Comparison of ENCODE assay signal across 28 cellular contexts in the genomic region with DNA sequence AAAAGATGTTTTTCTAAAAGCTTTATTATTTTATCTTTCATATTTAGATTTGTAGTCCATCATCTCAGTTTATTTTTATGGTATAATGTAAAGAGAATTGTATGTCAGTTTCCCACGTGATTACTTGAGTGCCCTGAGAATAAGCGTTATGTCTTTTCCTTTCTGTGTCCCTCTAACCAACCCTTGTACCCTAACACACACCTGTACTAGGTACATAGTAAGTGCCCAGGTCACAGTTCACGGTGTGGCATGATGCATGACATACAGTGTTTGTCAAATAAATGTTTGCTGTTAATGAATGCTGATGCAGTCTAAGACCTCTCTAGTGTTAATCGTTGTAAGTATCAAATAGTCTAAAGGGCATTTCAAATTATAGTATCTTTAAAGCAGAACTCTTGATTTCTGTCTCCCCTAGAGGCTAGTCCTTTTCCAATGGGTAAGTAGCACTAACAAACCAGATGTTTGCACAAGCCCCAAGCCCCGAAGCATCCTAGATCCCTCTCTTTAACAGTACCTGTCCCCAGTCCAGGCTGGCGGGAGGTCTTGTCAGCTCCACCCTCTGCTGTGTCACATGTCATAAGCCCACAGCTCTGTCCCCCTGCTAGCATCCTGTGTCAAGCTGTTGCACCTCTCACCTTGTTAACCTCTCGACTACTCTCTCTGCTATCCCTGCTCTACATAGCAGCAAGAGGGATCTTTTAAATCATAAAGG. TPM values are rescaled to one million over a fixed set of nuclear protein-coding genes. Genes with fewer than 3 reads are reported as not detected.
DNase-seq lines count a peak whose midpoint lies in the region; ATAC-seq and TF ChIP-seq lines count a peak whose summit lies in the region.
"Had no signal": no experiment of that assay in that cellular context is flagged by ENCODE, and none has a peak within 500 bp of the region (broad histone marks: within the 10 kb centered on the region; RNA-seq: fewer than 3 reads in every experiment).

No MANE protein-coding gene starts in this region.

- H3K9me3 Mint-ChIP-seq in CD4-positive, CD25-positive, alpha-beta regulatory T cell = no peaks in the 10 kb centered on the region
- no peaks in the 10 kb centered on the region for H3K9me3 Mint-ChIP-seq in CD8-positive, alpha-beta memory T cell
- no peaks in the 10 kb centered on the region for H3K9me3 Mint-ChIP-seq in activated naive CD8-positive, alpha-beta T cell (ENCODE audit: low read depth)
- H3K9me3 Mint-ChIP-seq in naive thymus-derived CD8-positive, alpha-beta T cell = no peaks in the 10 kb centered on the region
- H3K9me3 Mint-ChIP-seq: IgD-negative memory B cell, neural crest cell had no signal

- WGBS in thyroid gland, 2 donors = 86 to 93% methylated on average over 7 of the region's 7 CpGs

- ATAC-seq in CD4-positive, CD25-positive, alpha-beta regulatory T cell (ENCODE audit: low read depth in 2 of 2) = no peak
- peak; percentile 53 to 63 for ATAC-seq in naive thymus-derived CD8-positive, alpha-beta T cell
- ATAC-seq in HG02623 (IDR thresholded peaks at IDR 0.05; ENCODE audit: unreplicated experiment) = no peak
- ATAC-seq in HG02885 (IDR thresholded peaks at IDR 0.05; ENCODE audit: poor library complexity, unreplicated experiment) = no peak
- ATAC-seq: mucosa of descending colon, pancreas had no signal

- H3K27ac ChIP-seq in CD4-positive, CD25-positive, alpha-beta regulatory T cell (ENCODE audit: insufficient read depth, low read length, poor library complexity, severe bottlenecking) = no peak overlapping the region
- no peak overlapping the region for H3K27ac ChIP-seq in CD8-positive, alpha-beta memory T cell (ENCODE audit: low read depth, low read length)
- no peak overlapping the region for H3K27ac ChIP-seq in thyroid gland
- H3K27ac ChIP-seq: C4-2B, colonic mucosa, pancreas, Peyer's patch, right atrium auricular region, WERI-Rb-1 had no signal

- no peak for TF ChIP-seq CTCF in thyroid gland (IDR thresholded peaks at IDR 0.05)

- TF ChIP-seq POLR2A in thyroid gland (IDR thresholded peaks at IDR 0.05) = no peak

- H3K4me1 Mint-ChIP-seq in CD4-positive, CD25-positive, alpha-beta regulatory T cell = peaks cover 0 to 13% (median 11%) of the 10 kb centered on the region in 4 donors
- peaks cover 13 to 30% (median 18%) of the 10 kb centered on the region in 3 donors for H3K4me1 Mint-ChIP-seq in CD8-positive, alpha-beta memory T cell
- peaks cover 17% of the 10 kb centered on the region for H3K4me1 Mint-ChIP-seq in activated naive CD8-positive, alpha-beta T cell (ENCODE audit: low read depth)
- peaks cover 12 to 24% (median 18%) of the 10 kb centered on the region in 4 donors for H3K4me1 Mint-ChIP-seq in naive thymus-derived CD8-positive, alpha-beta T cell
- H3K4me1 Mint-ChIP-seq: neural crest cell had no signal

- no peaks in the 10 kb centered on the region for H3K27me3 Mint-ChIP-seq in CD4-positive, CD25-positive, alpha-beta regulatory T cell
- H3K27me3 Mint-ChIP-seq in CD8-positive, alpha-beta memory T cell = no peaks in the 10 kb centered on the region
- no peaks in the 10 kb centered on the region for H3K27me3 Mint-ChIP-seq in activated naive CD8-positive, alpha-beta T cell
- H3K27me3 Mint-ChIP-seq in naive thymus-derived CD8-positive, alpha-beta T cell = no peaks in the 10 kb centered on the region
- H3K27me3 Mint-ChIP-seq: IgD-negative memory B cell had no signal

- no peaks in the 10 kb centered on the region for H3K27me3 ChIP-seq in CD4-positive, CD25-positive, alpha-beta regulatory T cell (ENCODE audit: control insufficient read depth, insufficient read depth, low read length)
- H3K27me3 ChIP-seq in CD8-positive, alpha-beta memory T cell (ENCODE audit: insufficient read depth, low read length, poor library complexity, severe bottlenecking) = no peaks in the 10 kb centered on the region
- no peaks in the 10 kb centered on the region for H3K27me3 ChIP-seq in thyroid gland
- H3K27me3 ChIP-seq: colonic mucosa, pancreas, Peyer's patch, right atrium auricular region had no signal

- H3K36me3 ChIP-seq in CD4-positive, CD25-positive, alpha-beta regulatory T cell (ENCODE audit: control insufficient read depth, insufficient read depth, low read length) = peaks cover 97% of the 10 kb centered on the region
- peaks cover 86% of the 10 kb centered on the region for H3K36me3 ChIP-seq in CD8-positive, alpha-beta memory T cell (ENCODE audit: insufficient read depth, low read length)
- peaks cover 80 to 93% of the 10 kb centered on the region in 2 donors for H3K36me3 ChIP-seq in thyroid gland

- peak overlapping the region in 2 of 3 donors; percentile 42 to 79 for H3K27ac Mint-ChIP-seq in CD4-positive, CD25-positive, alpha-beta regulatory T cell
- H3K27ac Mint-ChIP-seq in CD8-positive, alpha-beta memory T cell = peak overlapping the region in 6 of 8 donors; percentile 2 to 86 (median 56)
- peak overlapping the region; percentile 78 for H3K27ac Mint-ChIP-seq in activated naive CD8-positive, alpha-beta T cell
- peak overlapping the region; percentile 46 to 93 (median 82) for H3K27ac Mint-ChIP-seq in naive thymus-derived CD8-positive, alpha-beta T cell

- H3K4me1 ChIP-seq in CD4-positive, CD25-positive, alpha-beta regulatory T cell (ENCODE audit: control insufficient read depth, insufficient read depth, low read length, poor library complexity, severe bottlenecking) = no peaks in the 10 kb centered on the region
- no peaks in the 10 kb centered on the region for H3K4me1 ChIP-seq in CD8-positive, alpha-beta memory T cell (ENCODE audit: insufficient read depth, low read length)
- H3K4me1 ChIP-seq in thyroid gland = no peaks in the 10 kb centered on the region
- H3K4me1 ChIP-seq: colonic mucosa, pancreas, Peyer's patch, right atrium auricular region had no signal

- POLR2A ChIA-PET in CD8-positive, alpha-beta memory T cell (lab: Charles Lee) = no interaction called here
- POLR2A ChIA-PET in naive thymus-derived CD8-positive, alpha-beta T cell (lab: Charles Lee) = no interaction called here

- peaks cover 68% of the 10 kb centered on the region for H3K36me3 Mint-ChIP-seq in CD4-positive, CD25-positive, alpha-beta regulatory T cell
- peaks cover 9 to 92% (median 43%) of the 10 kb centered on the region in 3 donors for H3K36me3 Mint-ChIP-seq in CD8-positive, alpha-beta memory T cell
- H3K36me3 Mint-ChIP-seq in activated naive CD8-positive, alpha-beta T cell = peaks cover 3% of the 10 kb centered on the region
- H3K36me3 Mint-ChIP-seq in naive thymus-derived CD8-positive, alpha-beta T cell = peaks cover 16 to 93% (median 30%) of the 10 kb centered on the region in 3 donors

- CTCF ChIA-PET in CD8-positive, alpha-beta memory T cell (lab: Charles Lee) = no interaction called here

- no peaks in the 10 kb centered on the region for H3K9me3 ChIP-seq in CD4-positive, CD25-positive, alpha-beta regulatory T cell (ENCODE audit: control insufficient read depth in 2 of 2, low read length in 2 of 2)
- no peaks in the 10 kb centered on the region for H3K9me3 ChIP-seq in CD8-positive, alpha-beta memory T cell (ENCODE audit: low read length)
- H3K9me3 ChIP-seq in thyroid gland = no peaks in the 10 kb centered on the region
- H3K9me3 ChIP-seq: colonic mucosa, mucosa of descending colon, pancreas, Peyer's patch, right atrium auricular region had no signal

- intact Hi-C loops in thyroid gland (cut with DNase I) = no loop called here

- DNase-seq in CD4-positive, CD25-positive, alpha-beta regulatory T cell = no peak
- peak in 1 of 5 donors; percentile 6 for DNase-seq in CD8-positive, alpha-beta memory T cell
- no peak for DNase-seq in naive thymus-derived CD8-positive, alpha-beta T cell
- no peak for DNase-seq in thyroid gland
- DNase-seq: activated CD4-positive, alpha-beta T cell treated with anti-CD3 and anti-CD28 coated beads, Interleukin-2, amount 50 U/mL, for 1 hour; anterior cingulate cortex; colonic mucosa; effector CD8-positive, alpha-beta T cell; EL; mucosa of descending colon; NCI-H1105; NCI-H187 treated with DMSO at 0.1 percent for 48 hours; NCI-H526 treated with DMSO at 0.1 percent for 48 hours; pancreas; Peyer's patch; SHP77 treated with DMSO at 0.1 percent for 48 hours; stimulated activated CD4-positive, alpha-beta T cell treated with anti-CD3 and anti-CD28 coated beads, Interleukin-1b, Interleukin-23, amount 100 ng/mL, for 48 hours; T-helper 9 cell; WERI-Rb-1 had no signal

- no peak overlapping the region for H3K4me3 Mint-ChIP-seq in CD4-positive, CD25-positive, alpha-beta regulatory T cell
- H3K4me3 Mint-ChIP-seq in CD8-positive, alpha-beta memory T cell = no peak overlapping the region
- no peak overlapping the region for H3K4me3 Mint-ChIP-seq in activated naive CD8-positive, alpha-beta T cell
- peak overlapping the region in 6 of 10 donors; percentile 1 to 58 (median 28) for H3K4me3 Mint-ChIP-seq in naive thymus-derived CD8-positive, alpha-beta T cell
- H3K4me3 Mint-ChIP-seq: IgD-negative memory B cell, neural crest cell had no signal

- H3K4me3 ChIP-seq in CD4-positive, CD25-positive, alpha-beta regulatory T cell (ENCODE audit: low read depth, low read length) = no peak overlapping the region
- H3K4me3 ChIP-seq in CD8-positive, alpha-beta memory T cell (ENCODE audit: low read length) = no peak overlapping the region
- H3K4me3 ChIP-seq in thyroid gland (replicated peaks in 1 of 3) = no peak overlapping the region
- H3K4me3 ChIP-seq: colonic mucosa, lung, mucosa of descending colon, pancreas, Peyer's patch, right atrium auricular region, smooth muscle cell had no signal

RNA-seq across cellular contexts. Expression of gene NUP214, which starts 23.7 kb away (rescaled TPM):
- 124 TPM for total RNA-seq in CD4-positive, CD25-positive, alpha-beta regulatory T cell
- polyA plus RNA-seq in CD4-positive, CD25-positive, alpha-beta regulatory T cell = 10 to 100 TPM in 3 of 4 donors, 1 to 10 TPM in 1; 9.8 to 19.1 (median 14.7) TPM
- total RNA-seq in CD8-positive, alpha-beta memory T cell = 10 to 100 TPM; 69.2 to 69.5 TPM
- polyA plus RNA-seq in CD8-positive, alpha-beta memory T cell = 21.3 TPM
- total RNA-seq in naive thymus-derived CD8-positive, alpha-beta T cell = 10 to 100 TPM; 73.9 to 88.5 TPM
- polyA plus RNA-seq in naive thymus-derived CD8-positive, alpha-beta T cell = 10 to 100 TPM; 10.7 to 24.0 (median 16.5) TPM
- total RNA-seq in thyroid gland = 10 to 100 TPM; 27.3 to 59.2 (median 46.6) TPM

RNA-seq across cellular contexts. Expression of gene AIF1L, which starts 52.8 kb away (rescaled TPM):
- 0.12 TPM for total RNA-seq in CD4-positive, CD25-positive, alpha-beta regulatory T cell
- not detected for polyA plus RNA-seq in CD4-positive, CD25-positive, alpha-beta regulatory T cell
- under 1 TPM; 0.27 to 0.48 TPM for total RNA-seq in CD8-positive, alpha-beta memory T cell
- polyA plus RNA-seq in CD8-positive, alpha-beta memory T cell = not detected
- not detected for total RNA-seq in naive thymus-derived CD8-positive, alpha-beta T cell
- polyA plus RNA-seq in naive thymus-derived CD8-positive, alpha-beta T cell = not detected
- total RNA-seq in thyroid gland = 100 to 1,000 TPM in 1 of 4 donors, 10 to 100 TPM in 3; 43.0 to 114 (median 87.9) TPM
- polyA plus RNA-seq: IgD-negative memory B cell had no signal

Comparison
In these comparisons a context has a peak if more than half of its experiments do, and no peak if none do; other contexts are left out.
1. ATAC-seq: peak in naive thymus-derived CD8-positive, alpha-beta T cell (2 of 2); none in CD4-positive, CD25-positive, alpha-beta regulatory T cell (0 of 2), HG02623 (single experiment) and HG02885 (single experiment).
2. H3K4me3 Mint-ChIP-seq: peak in naive thymus-derived CD8-positive, alpha-beta T cell (6 of 10); none in CD4-positive, CD25-positive, alpha-beta regulatory T cell (0 of 4), CD8-positive, alpha-beta memory T cell (0 of 7) and activated naive CD8-positive, alpha-beta T cell (single experiment).
3. RNA of gene AIF1L, which starts 52.8 kb away (total RNA-seq): 43.0 to 114 TPM in thyroid gland; 0.27 to 0.48 TPM in CD8-positive, alpha-beta memory T cell, 0.12 TPM in CD4-positive, CD25-positive, alpha-beta regulatory T cell (single experiment) and not detected in naive thymus-derived CD8-positive, alpha-beta T cell; every median in the first group is over 10 times any median in the second.
4. Peak in every context shown above with its lines, with median percentiles within 50 percentile points of each other: H3K27ac Mint-ChIP-seq.